ENCODE assay signal across 26 cellular contexts in genomic region chr5:143671644-143672569, GRCh38.
"Had no signal": no experiment of that assay in that cellular context is flagged by ENCODE, and none has a peak within 500 bp of the region (broad histone marks: within the 10 kb centered on the region; RNA-seq: fewer than 3 reads in every experiment).

No MANE protein-coding gene starts in this region.

- H3K4me1 ChIP-seq: ascending aorta had no signal

- H3K9me3 ChIP-seq: ascending aorta, left ventricle myocardium inferior had no signal

- DNase-seq: activated CD4-positive, alpha-beta T cell treated with anti-CD3 and anti-CD28 coated beads for 1 hour; activated CD8-positive, alpha-beta memory T cell treated with anti-CD3 and anti-CD28 coated beads for 24 hours; activated CD8-positive, alpha-beta memory T cell treated with anti-CD3 and anti-CD28 coated beads, Interleukin-2, amount 50 U/mL, for 4 hours; activated T-cell treated with anti-CD3 and anti-CD28 coated beads, Interleukin-2, amount 50 U/mL, for 24 hours; brain microvascular endothelial cell; central memory CD4-positive, alpha-beta T cell; effector memory CD4-positive, alpha-beta T cell; glutamatergic neuron; hippocampal formation; kidney glomerular epithelial cell; left ventricle myocardium inferior; mesendoderm; naive thymus-derived CD8-positive, alpha-beta T cell; posterior cingulate gyrus; retina; stimulated activated CD4-positive, alpha-beta T cell treated with anti-CD3 and anti-CD28 coated beads, Interleukin-4, amount 100 ng/mL, for 24 hours; stimulated activated naive CD8-positive, alpha-beta T cell treated with anti-CD3 and anti-CD28 coated beads, Interleukin-15, Interleukin-2, amounts not matched to agents 100 U/mL and 50 U/mL, for 24 hours; T-cell; WERI-Rb-1 had no signal

- ATAC-seq: activated naive CD4-positive, alpha-beta T cell treated with anti-CD3 and anti-CD28 coated beads, Interleukin-2, amount 50 U/mL, for 72 hours; activated T-helper 17 cell treated with anti-CD3 and anti-CD28 coated beads, Interleukin-2, amount 50 U/mL, for 72 hours; naive thymus-derived CD8-positive, alpha-beta T cell; stimulated activated naive CD8-positive, alpha-beta T cell treated with anti-CD3 and anti-CD28 coated beads, Interleukin-15, Interleukin-2, amounts not matched to agents 100 U/mL and 50 U/mL, for 24 hours; T-cell had no signal

- H2AFZ ChIP-seq: neural progenitor cell had no signal

- H3K27me3 ChIP-seq: ascending aorta, brain microvascular endothelial cell, neural progenitor cell had no signal

- H3K27ac ChIP-seq: ascending aorta, brain microvascular endothelial cell, left ventricle myocardium inferior, neural progenitor cell, WERI-Rb-1 had no signal

- H3K4me2 ChIP-seq: neural progenitor cell had no signal

- H3K9ac ChIP-seq: neural progenitor cell had no signal

- FAIRE-seq: colon, frontal cortex, TTC549 had no signal

- H3K4me3 ChIP-seq: ascending aorta, left ventricle myocardium inferior, neural progenitor cell had no signal

- H3K36me3 ChIP-seq: ascending aorta, brain microvascular endothelial cell, left ventricle myocardium inferior, neural progenitor cell, WERI-Rb-1 had no signal
